ENCODE assay signal across 11 cellular contexts in the genomic region with DNA sequence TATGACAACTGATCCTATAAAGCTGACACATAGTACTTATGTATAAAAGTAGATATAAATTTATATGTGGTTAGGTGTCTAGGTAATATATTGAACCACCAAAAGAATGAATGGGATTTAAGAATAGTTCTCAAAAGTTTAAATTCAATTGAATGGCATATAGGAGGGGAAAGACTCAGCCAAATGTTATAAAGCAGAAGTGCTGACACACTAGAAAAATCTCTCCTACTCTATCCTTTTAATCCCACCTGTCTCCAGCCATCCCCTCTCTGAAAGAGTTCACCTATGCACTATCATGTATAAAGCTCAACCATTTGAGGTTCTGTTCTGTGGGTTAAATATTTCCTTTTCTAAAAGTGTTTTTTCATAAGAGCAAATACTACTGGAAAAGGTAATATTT.
"Had no signal": no experiment of that assay in that cellular context is flagged by ENCODE, and none has a peak within 500 bp of the region (broad histone marks: within the 10 kb centered on the region; RNA-seq: fewer than 3 reads in every experiment).

No MANE protein-coding gene starts in this region.

- H3K27ac Mint-ChIP-seq: GM23338, H9, HFFc6 had no signal

- H3K9ac ChIP-seq: GM23248 had no signal

- H3K9me3 Mint-ChIP-seq: GM23338, H9 had no signal

- H3K4me3 Mint-ChIP-seq: GM23338, H9, HFFc6 had no signal

- H3K36me3 ChIP-seq: HAP-1 had no signal

- H2AFZ ChIP-seq: GM23248, GM23338 had no signal

- H3K4me2 ChIP-seq: GM23338 had no signal

- H3K4me1 ChIP-seq: HAP-1 had no signal

- ATAC-seq: GM23338, HCT116 had no signal

- H3K27ac ChIP-seq: GM23248 had no signal

- H3K9me3 ChIP-seq: HAP-1 had no signal

- DNase-seq: GM23248, GOT3, H7, H9, HCEC 1CT, HFFc6 had no signal

- H3K4me1 Mint-ChIP-seq: GM23338, H9 had no signal

- H3K4me3 ChIP-seq: GM23248, GM23338, HAP-1 had no signal

- FAIRE-seq: H1, H54 had no signal
